1 cellular context compared by ENCODE assay signal in the genomic region with DNA sequence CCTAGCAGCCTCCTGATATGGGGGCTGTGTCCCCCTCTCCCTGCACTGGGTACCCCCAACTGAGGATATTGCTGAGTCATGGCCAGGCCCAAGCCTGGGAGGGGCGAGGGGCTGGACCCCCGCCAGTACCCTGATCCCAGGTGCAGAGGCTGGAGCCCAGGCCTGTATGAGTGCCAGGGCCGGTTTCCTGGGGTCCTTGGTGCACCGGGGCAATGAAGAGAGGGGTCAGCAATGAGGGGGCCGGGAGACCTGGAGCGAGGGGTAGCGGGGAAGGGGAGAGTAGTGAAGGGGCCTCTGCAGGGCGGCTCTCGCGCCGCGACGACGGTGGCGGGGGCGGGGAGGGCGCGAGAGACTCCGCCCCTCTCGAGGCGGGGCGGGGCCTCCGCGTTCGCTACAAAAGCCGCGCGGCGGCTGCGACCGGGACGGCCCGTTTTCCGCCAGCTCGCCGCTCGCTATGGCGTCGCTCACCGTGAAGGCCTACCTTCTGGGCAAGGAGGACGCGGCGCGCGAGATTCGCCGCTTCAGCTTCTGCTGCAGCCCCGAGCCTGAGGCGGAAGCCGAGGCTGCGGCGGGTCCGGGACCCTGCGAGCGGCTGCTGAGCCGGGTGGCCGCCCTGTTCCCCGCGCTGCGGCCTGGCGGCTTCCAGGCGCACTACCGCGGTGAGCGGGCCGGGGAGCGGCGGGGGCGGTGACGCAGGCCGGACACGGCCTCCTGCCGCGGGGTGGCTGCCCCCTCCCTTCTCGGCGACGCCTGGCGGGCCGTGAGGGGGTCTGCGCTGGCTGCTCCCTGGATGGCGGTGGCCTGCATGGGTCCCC.
TF ChIP-seq lines count a peak whose summit lies in the region.

A gene (plus strand): TSS at position 423 of the 815 bp plus-strand sequence. CDS start 32 bp downstream, at position 455.

TF ChIP-seq in HepG2, 621 proteins besides CTCF, POLR2A, EP300 and RAD21 (continued from another document and continues in another):
- TF ChIP-seq, protein P1, sequence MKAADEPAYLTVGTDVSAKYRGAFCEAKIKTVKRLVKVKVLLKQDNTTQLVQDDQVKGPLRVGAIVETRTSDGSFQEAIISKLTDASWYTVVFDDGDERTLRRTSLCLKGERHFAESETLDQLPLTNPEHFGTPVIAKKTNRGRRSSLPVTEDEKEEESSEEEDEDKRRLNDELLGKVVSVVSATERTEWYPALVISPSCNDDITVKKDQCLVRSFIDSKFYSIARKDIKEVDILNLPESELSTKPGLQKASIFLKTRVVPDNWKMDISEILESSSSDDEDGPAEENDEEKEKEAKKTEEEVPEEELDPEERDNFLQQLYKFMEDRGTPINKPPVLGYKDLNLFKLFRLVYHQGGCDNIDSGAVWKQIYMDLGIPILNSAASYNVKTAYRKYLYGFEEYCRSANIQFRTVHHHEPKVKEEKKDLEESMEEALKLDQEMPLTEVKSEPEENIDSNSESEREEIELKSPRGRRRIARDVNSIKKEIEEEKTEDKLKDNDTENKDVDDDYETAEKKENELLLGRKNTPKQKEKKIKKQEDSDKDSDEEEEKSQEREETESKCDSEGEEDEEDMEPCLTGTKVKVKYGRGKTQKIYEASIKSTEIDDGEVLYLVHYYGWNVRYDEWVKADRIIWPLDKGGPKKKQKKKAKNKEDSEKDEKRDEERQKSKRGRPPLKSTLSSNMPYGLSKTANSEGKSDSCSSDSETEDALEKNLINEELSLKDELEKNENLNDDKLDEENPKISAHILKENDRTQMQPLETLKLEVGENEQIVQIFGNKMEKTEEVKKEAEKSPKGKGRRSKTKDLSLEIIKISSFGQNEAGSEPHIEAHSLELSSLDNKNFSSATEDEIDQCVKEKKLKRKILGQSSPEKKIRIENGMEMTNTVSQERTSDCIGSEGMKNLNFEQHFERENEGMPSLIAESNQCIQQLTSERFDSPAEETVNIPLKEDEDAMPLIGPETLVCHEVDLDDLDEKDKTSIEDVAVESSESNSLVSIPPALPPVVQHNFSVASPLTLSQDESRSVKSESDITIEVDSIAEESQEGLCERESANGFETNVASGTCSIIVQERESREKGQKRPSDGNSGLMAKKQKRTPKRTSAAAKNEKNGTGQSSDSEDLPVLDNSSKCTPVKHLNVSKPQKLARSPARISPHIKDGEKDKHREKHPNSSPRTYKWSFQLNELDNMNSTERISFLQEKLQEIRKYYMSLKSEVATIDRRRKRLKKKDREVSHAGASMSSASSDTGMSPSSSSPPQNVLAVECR (CRISPR knock-in tag; IDR thresholded peaks at IDR 0.05; ENCODE audit: borderline replicate concordance): peak; percentile 56; the same call in 1 of the 2 replicates
- TF ChIP-seq TGIF2 (CRISPR knock-in tag; IDR thresholded peaks at IDR 0.05) (peak; percentile 64; the same call in 1 of the 2 replicates), KAT2B (IDR thresholded peaks at IDR 0.05; ENCODE audit: borderline replicate concordance, low read depth, low read length) (no peak), HOXA5 (CRISPR knock-in tag; IDR thresholded peaks at IDR 0.05) (0 out of 2 replicates have a peak, but pooled peaks have one; percentile 57), THYN1 (CRISPR knock-in tag; IDR thresholded peaks at IDR 0.05; ENCODE audit: borderline replicate concordance, low read depth) (no peak), POLR2G (IDR thresholded peaks at IDR 0.05; ENCODE audit: low read depth, low read length) (peak; percentile 98), FOXA1 (IDR thresholded peaks at IDR 0.05) (no peak), FOXA1 (CRISPR knock-in tag; IDR thresholded peaks at IDR 0.05) (peak; percentile 1; the same call in 1 of the 2 replicates), THAP11 (CRISPR knock-in tag; IDR thresholded peaks at IDR 0.05) (peak; percentile 65; the same call in 1 of the 2 replicates), GFI1 (CRISPR knock-in tag; IDR thresholded peaks at IDR 0.05; ENCODE audit: borderline replicate concordance) (peak; percentile 31; the same call in 1 of the 2 replicates), RORA (CRISPR knock-in tag; IDR thresholded peaks at IDR 0.05) (no peak), ZNF274 (CRISPR knock-in tag; IDR thresholded peaks at IDR 0.05) (no peak), HOXD1 (CRISPR knock-in tag; IDR thresholded peaks at IDR 0.05) (0 out of 2 replicates have a peak, but pooled peaks have one; percentile 25), RARA (CRISPR knock-in tag; IDR thresholded peaks at IDR 0.05) (peak; percentile 61), GABPA (IDR thresholded peaks at IDR 0.05; ENCODE audit: low read depth, low read length) (no peak), GABPA (CRISPR knock-in tag; IDR thresholded peaks at IDR 0.05; ENCODE audit: low read depth) (no peak), ASH2L (IDR thresholded peaks at IDR 0.05; ENCODE audit: insufficient read length, low read depth, low read length) (peak; percentile 49), ZSCAN25 (CRISPR knock-in tag; IDR thresholded peaks at IDR 0.05) (peak; percentile 98), ZFYVE20 (CRISPR knock-in tag; IDR thresholded peaks at IDR 0.05; ENCODE audit: borderline replicate concordance, low read depth) (no peak; the same call in 1 of the 2 replicates), TBL1XR1 (IDR thresholded peaks at IDR 0.05; ENCODE audit: borderline replicate concordance, low read length, partially characterized antibody) (no peak), MXI1 (IDR thresholded peaks at IDR 0.05; ENCODE audit: borderline replicate concordance, low read depth, low read length) (peak; percentile 57; the same call in 2 of the 3 replicates), CHCHD3 (CRISPR knock-in tag; IDR thresholded peaks at IDR 0.05) (peak; percentile 9; the same call in 1 of the 2 replicates), RFX5 (IDR thresholded peaks at IDR 0.05; ENCODE audit: low read depth, low read length) (no peak), ZNF121 (CRISPR knock-in tag; IDR thresholded peaks at IDR 0.05) (0 out of 2 replicates have a peak, but pooled peaks have one; percentile 38), RAD51 (IDR thresholded peaks at IDR 0.05; ENCODE audit: borderline replicate concordance) (no peak), KMT2A (CRISPR knock-in tag; IDR thresholded peaks at IDR 0.05) (0 out of 2 replicates have a peak, but pooled peaks have one; percentile 42), ARNT (IDR thresholded peaks at IDR 0.05) (no peak), CCDC6 (CRISPR knock-in tag; IDR thresholded peaks at IDR 0.05) (no peak; the same call in none of the 2 replicates), HDAC1 (CRISPR knock-in tag; IDR thresholded peaks at IDR 0.05) (peak; percentile 54; the same call in 1 of the 2 replicates), CBX5 (CRISPR knock-in tag; IDR thresholded peaks at IDR 0.05; ENCODE audit: borderline replicate concordance) (0 out of 2 replicates have a peak, but pooled peaks have one; percentile 40), SP5 (CRISPR knock-in tag; IDR thresholded peaks at IDR 0.05; ENCODE audit: borderline replicate concordance, low read depth) (0 out of 2 replicates have a peak, but pooled peaks have one; percentile 31), MIER2 (CRISPR knock-in tag; IDR thresholded peaks at IDR 0.05) (no peak), ZNF891 (CRISPR knock-in tag; IDR thresholded peaks at IDR 0.05) (peak; percentile 85; the same call in 1 of the 2 replicates), NFIC (IDR thresholded peaks at IDR 0.05; ENCODE audit: low read length) (no peak), SP140L (CRISPR knock-in tag; IDR thresholded peaks at IDR 0.05; ENCODE audit: borderline replicate concordance) (no peak), MAZ (IDR thresholded peaks at IDR 0.05; ENCODE audit: borderline replicate concordance, low read depth, low read length) (peak; percentile 92), MAZ (CRISPR knock-in tag; IDR thresholded peaks at IDR 0.05; ENCODE audit: low read depth) (peak; percentile 89)
- TF ChIP-seq, protein P2, sequence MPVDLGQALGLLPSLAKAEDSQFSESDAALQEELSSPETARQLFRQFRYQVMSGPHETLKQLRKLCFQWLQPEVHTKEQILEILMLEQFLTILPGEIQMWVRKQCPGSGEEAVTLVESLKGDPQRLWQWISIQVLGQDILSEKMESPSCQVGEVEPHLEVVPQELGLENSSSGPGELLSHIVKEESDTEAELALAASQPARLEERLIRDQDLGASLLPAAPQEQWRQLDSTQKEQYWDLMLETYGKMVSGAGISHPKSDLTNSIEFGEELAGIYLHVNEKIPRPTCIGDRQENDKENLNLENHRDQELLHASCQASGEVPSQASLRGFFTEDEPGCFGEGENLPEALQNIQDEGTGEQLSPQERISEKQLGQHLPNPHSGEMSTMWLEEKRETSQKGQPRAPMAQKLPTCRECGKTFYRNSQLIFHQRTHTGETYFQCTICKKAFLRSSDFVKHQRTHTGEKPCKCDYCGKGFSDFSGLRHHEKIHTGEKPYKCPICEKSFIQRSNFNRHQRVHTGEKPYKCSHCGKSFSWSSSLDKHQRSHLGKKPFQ (CRISPR knock-in tag; IDR thresholded peaks at IDR 0.05; ENCODE audit: insufficient replicate concordance): peak; percentile 18
- TF ChIP-seq, protein P3, sequence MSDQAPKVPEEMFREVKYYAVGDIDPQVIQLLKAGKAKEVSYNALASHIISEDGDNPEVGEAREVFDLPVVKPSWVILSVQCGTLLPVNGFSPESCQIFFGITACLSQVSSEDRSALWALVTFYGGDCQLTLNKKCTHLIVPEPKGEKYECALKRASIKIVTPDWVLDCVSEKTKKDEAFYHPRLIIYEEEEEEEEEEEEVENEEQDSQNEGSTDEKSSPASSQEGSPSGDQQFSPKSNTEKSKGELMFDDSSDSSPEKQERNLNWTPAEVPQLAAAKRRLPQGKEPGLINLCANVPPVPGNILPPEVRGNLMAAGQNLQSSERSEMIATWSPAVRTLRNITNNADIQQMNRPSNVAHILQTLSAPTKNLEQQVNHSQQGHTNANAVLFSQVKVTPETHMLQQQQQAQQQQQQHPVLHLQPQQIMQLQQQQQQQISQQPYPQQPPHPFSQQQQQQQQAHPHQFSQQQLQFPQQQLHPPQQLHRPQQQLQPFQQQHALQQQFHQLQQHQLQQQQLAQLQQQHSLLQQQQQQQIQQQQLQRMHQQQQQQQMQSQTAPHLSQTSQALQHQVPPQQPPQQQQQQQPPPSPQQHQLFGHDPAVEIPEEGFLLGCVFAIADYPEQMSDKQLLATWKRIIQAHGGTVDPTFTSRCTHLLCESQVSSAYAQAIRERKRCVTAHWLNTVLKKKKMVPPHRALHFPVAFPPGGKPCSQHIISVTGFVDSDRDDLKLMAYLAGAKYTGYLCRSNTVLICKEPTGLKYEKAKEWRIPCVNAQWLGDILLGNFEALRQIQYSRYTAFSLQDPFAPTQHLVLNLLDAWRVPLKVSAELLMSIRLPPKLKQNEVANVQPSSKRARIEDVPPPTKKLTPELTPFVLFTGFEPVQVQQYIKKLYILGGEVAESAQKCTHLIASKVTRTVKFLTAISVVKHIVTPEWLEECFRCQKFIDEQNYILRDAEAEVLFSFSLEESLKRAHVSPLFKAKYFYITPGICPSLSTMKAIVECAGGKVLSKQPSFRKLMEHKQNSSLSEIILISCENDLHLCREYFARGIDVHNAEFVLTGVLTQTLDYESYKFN (CRISPR knock-in tag; conservative IDR thresholded peaks at IDR 0.05): no peak
- TF ChIP-seq, protein P4, sequence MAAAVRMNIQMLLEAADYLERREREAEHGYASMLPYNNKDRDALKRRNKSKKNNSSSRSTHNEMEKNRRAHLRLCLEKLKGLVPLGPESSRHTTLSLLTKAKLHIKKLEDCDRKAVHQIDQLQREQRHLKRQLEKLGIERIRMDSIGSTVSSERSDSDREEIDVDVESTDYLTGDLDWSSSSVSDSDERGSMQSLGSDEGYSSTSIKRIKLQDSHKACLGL (CRISPR knock-in tag; IDR thresholded peaks at IDR 0.05): no peak; the same call in none of the 2 replicates
- TF ChIP-seq, protein P5, sequence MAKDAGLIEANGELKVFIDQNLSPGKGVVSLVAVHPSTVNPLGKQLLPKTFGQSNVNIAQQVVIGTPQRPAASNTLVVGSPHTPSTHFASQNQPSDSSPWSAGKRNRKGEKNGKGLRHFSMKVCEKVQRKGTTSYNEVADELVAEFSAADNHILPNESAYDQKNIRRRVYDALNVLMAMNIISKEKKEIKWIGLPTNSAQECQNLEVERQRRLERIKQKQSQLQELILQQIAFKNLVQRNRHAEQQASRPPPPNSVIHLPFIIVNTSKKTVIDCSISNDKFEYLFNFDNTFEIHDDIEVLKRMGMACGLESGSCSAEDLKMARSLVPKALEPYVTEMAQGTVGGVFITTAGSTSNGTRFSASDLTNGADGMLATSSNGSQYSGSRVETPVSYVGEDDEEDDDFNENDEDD (CRISPR knock-in tag; IDR thresholded peaks at IDR 0.05; ENCODE audit: borderline replicate concordance): no peak; the same call in 1 of the 2 replicates
- TF ChIP-seq, protein P6, sequence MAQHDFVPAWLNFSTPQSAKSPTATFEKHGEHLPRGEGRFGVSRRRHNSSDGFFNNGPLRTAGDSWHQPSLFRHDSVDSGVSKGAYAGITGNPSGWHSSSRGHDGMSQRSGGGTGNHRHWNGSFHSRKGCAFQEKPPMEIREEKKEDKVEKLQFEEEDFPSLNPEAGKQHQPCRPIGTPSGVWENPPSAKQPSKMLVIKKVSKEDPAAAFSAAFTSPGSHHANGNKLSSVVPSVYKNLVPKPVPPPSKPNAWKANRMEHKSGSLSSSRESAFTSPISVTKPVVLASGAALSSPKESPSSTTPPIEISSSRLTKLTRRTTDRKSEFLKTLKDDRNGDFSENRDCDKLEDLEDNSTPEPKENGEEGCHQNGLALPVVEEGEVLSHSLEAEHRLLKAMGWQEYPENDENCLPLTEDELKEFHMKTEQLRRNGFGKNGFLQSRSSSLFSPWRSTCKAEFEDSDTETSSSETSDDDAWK (CRISPR knock-in tag; IDR thresholded peaks at IDR 0.05): no peak
- TF ChIP-seq, protein P7, sequence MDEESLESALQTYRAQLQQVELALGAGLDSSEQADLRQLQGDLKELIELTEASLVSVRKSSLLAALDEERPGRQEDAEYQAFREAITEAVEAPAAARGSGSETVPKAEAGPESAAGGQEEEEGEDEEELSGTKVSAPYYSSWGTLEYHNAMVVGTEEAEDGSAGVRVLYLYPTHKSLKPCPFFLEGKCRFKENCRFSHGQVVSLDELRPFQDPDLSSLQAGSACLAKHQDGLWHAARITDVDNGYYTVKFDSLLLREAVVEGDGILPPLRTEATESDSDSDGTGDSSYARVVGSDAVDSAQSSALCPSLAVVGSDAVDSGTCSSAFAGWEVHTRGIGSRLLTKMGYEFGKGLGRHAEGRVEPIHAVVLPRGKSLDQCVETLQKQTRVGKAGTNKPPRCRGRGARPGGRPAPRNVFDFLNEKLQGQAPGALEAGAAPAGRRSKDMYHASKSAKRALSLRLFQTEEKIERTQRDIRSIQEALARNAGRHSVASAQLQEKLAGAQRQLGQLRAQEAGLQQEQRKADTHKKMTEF (CRISPR knock-in tag; IDR thresholded peaks at IDR 0.05): peak; percentile 75; the same call in 1 of the 2 replicates
- TF ChIP-seq, protein P8, sequence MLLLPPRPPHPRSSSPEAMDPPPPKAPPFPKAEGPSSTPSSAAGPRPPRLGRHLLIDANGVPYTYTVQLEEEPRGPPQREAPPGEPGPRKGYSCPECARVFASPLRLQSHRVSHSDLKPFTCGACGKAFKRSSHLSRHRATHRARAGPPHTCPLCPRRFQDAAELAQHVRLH (CRISPR knock-in tag; IDR thresholded peaks at IDR 0.05; ENCODE audit: borderline replicate concordance, low read depth): no peak
- TF ChIP-seq, protein P9, sequence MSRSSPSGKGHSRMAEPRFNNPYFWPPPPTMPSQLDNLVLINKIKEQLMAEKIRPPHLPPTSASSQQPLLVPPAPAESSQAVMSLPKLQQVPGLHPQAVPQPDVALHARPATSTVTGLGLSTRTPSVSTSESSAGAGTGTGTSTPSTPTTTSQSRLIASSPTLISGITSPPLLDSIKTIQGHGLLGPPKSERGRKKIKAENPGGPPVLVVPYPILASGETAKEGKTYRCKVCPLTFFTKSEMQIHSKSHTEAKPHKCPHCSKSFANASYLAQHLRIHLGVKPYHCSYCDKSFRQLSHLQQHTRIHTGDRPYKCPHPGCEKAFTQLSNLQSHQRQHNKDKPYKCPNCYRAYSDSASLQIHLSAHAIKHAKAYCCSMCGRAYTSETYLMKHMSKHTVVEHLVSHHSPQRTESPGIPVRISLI (CRISPR knock-in tag; IDR thresholded peaks at IDR 0.05; ENCODE audit: borderline replicate concordance): peak; percentile 18; the same call in 1 of the 2 replicates
